ENCODE assay signal across 26 cellular contexts in genomic region chr4:175234162-175234561, GRCh38.
"Had no signal": no experiment of that assay in that cellular context is flagged by ENCODE, and none has a peak within 500 bp of the region (broad histone marks: within the 10 kb centered on the region; RNA-seq: fewer than 3 reads in every experiment).

No MANE protein-coding gene starts in this region.

- H3K27ac ChIP-seq: ascending aorta, coronary artery, dorsolateral prefrontal cortex, esophagus muscularis mucosa had no signal

- H3K36me3 ChIP-seq: ascending aorta, esophagus muscularis mucosa had no signal

- DNase-seq: activated CD4-positive, alpha-beta memory T cell treated with anti-CD3 and anti-CD28 coated beads for 36 hours; activated CD4-positive, alpha-beta T cell treated with anti-CD3 and anti-CD28 coated beads for 36 hours; activated CD4-positive, alpha-beta T cell treated with anti-CD3 and anti-CD28 coated beads, Interleukin-2, amount 10 ng/mL, durations not matched to agents 24 days and 14 days; activated CD4-positive, CD25-positive, alpha-beta regulatory T cell; activated CD4-positive, CD25-positive, alpha-beta regulatory T cell treated with anti-CD3 and anti-CD28 coated beads, Interleukin-2, amount 50 U/mL, for 72 hours; activated CD8-positive, alpha-beta memory T cell treated with anti-CD3 and anti-CD28 coated beads, Interleukin-2, amount 10 ng/mL, durations not matched to agents 7 days and 5 days; activated CD8-positive, alpha-beta memory T cell treated with anti-CD3 and anti-CD28 coated beads, Interleukin-2, amount 50 U/mL, for 4 hours; activated CD8-positive, alpha-beta T cell treated with anti-CD3 and anti-CD28 coated beads, Interleukin-2, amount 10 ng/mL, durations not matched to agents 7 days and 5 days; activated effector memory CD4-positive, alpha-beta T cell treated with anti-CD3 and anti-CD28 coated beads, Interleukin-2, amount 50 U/mL, for 16 hours; activated naive CD4-positive, alpha-beta T cell treated with anti-CD3 and anti-CD28 coated beads, Interleukin-2, amount 10 ng/mL, durations not matched to agents 7 days and 5 days; activated naive CD8-positive, alpha-beta T cell treated with anti-CD3 and anti-CD28 coated beads, Interleukin-2, amount 10 ng/mL, durations not matched to agents 7 days and 5 days; activated T-cell treated with anti-CD3 and anti-CD28 coated beads, Interleukin-2, amount 50 U/mL, for 1 hour; activated T-cell treated with anti-CD3 and anti-CD28 coated beads, Interleukin-2, amount 50 U/mL, for 48 hours; dorsolateral prefrontal cortex; effector memory CD4-positive, alpha-beta T cell; endodermal cell; erythroblast; head of caudate nucleus; T-helper 1 cell; T-helper 17 cell; T1000 had no signal

- H3K4me3 ChIP-seq: ascending aorta, coronary artery, dorsolateral prefrontal cortex, esophagus muscularis mucosa had no signal

- H3K4me1 ChIP-seq: ascending aorta, esophagus muscularis mucosa had no signal

- FAIRE-seq: bronchial epithelial cell, frontal cortex had no signal

- H3K27me3 ChIP-seq: ascending aorta, dorsolateral prefrontal cortex, esophagus muscularis mucosa had no signal

- H3K9me3 ChIP-seq: ascending aorta, esophagus muscularis mucosa had no signal
